1 cellular context compared by ENCODE assay signal in genomic region chr1:207752456-207753132, GRCh38.
TF ChIP-seq lines count a peak whose summit lies in the region.

No MANE protein-coding gene starts in this region.

TF ChIP-seq in K562, 482 proteins besides CTCF, POLR2A, EP300 and RAD21 (continued from another document and continues in another):
- TF ChIP-seq AFF1 (IDR thresholded peaks at IDR 0.05; ENCODE audit: low read depth in 1 of 2, partially characterized antibody in 2 of 2) (no peak), FOS (IDR thresholded peaks at IDR 0.05; ENCODE audit: extremely low read depth, insufficient read length) (no peak), ARID3B (CRISPR knock-in tag; IDR thresholded peaks at IDR 0.05; ENCODE audit: borderline replicate concordance) (no peak), DDX20 (tag; IDR thresholded peaks at IDR 0.05; ENCODE audit: low read depth) (no peak), ZNF717 (CRISPR knock-in tag; IDR thresholded peaks at IDR 0.05) (no peak), RAD51 (IDR thresholded peaks at IDR 0.05; ENCODE audit: borderline replicate concordance, low read depth) (no peak), ZNF274 (IDR thresholded peaks at IDR 0.05; ENCODE audit: borderline replicate concordance, low read depth, low read length) (no peak), CEBPZ (IDR thresholded peaks at IDR 0.05; ENCODE audit: borderline replicate concordance, low read depth, low read length) (no peak), TOE1 (IDR thresholded peaks at IDR 0.05; ENCODE audit: borderline replicate concordance) (no peak), TOE1 (CRISPR knock-in tag; IDR thresholded peaks at IDR 0.05; ENCODE audit: borderline replicate concordance, low read depth) (peak; percentile 83; the same call in 1 of the 2 replicates), ZMIZ1 (IDR thresholded peaks at IDR 0.05; ENCODE audit: low read depth in 2 of 2, low read length in 2 of 2) (no peak), TEAD2 (tag; IDR thresholded peaks at IDR 0.05) (no peak), ZNF561 (CRISPR knock-in tag; conservative IDR thresholded peaks at IDR 0.05) (no peak), ZNF280A (IDR thresholded peaks at IDR 0.05; ENCODE audit: low read depth, partially characterized antibody) (no peak), ZFP30 (CRISPR knock-in tag; IDR thresholded peaks at IDR 0.05; ENCODE audit: borderline replicate concordance) (no peak), BDP1 (IDR thresholded peaks at IDR 0.05; ENCODE audit: insufficient read depth, insufficient read length) (no peak), ZNF740 (CRISPR knock-in tag; IDR thresholded peaks at IDR 0.05) (no peak), ZNF740 (tag; IDR thresholded peaks at IDR 0.05) (no peak), BRD9 (IDR thresholded peaks at IDR 0.05; ENCODE audit: low read depth, partially characterized antibody) (no peak), TFAP4 (CRISPR knock-in tag; IDR thresholded peaks at IDR 0.05; ENCODE audit: borderline replicate concordance) (peak; percentile 7; the same call in 1 of the 2 replicates), MYBL2 (IDR thresholded peaks at IDR 0.05; ENCODE audit: low read depth) (no peak), MYBL2 (CRISPR knock-in tag; IDR thresholded peaks at IDR 0.05; ENCODE audit: borderline replicate concordance) (no peak), HOXB6 (CRISPR knock-in tag; IDR thresholded peaks at IDR 0.05; ENCODE audit: borderline replicate concordance) (no peak), LCOR (CRISPR knock-in tag; IDR thresholded peaks at IDR 0.05) (no peak), ZNF143 (CRISPR knock-in tag; IDR thresholded peaks at IDR 0.05) (0 out of 2 replicates have a peak, but pooled peaks have one; percentile 9), ZNF586 (CRISPR knock-in tag; conservative IDR thresholded peaks at IDR 0.05) (no peak), NCOA6 (IDR thresholded peaks at IDR 0.05) (no peak), ZNF253 (CRISPR knock-in tag; conservative IDR thresholded peaks at IDR 0.05) (no peak), GATAD2B (IDR thresholded peaks at IDR 0.05; ENCODE audit: borderline replicate concordance) (no peak), ZNF780A (CRISPR knock-in tag; IDR thresholded peaks at IDR 0.05) (no peak), E2F4 (CRISPR knock-in tag; IDR thresholded peaks at IDR 0.05; ENCODE audit: low read depth) (peak; percentile 75; the same call in 1 of the 2 replicates), CXXC5 (CRISPR knock-in tag; IDR thresholded peaks at IDR 0.05) (no peak), PHB (CRISPR knock-in tag; IDR thresholded peaks at IDR 0.05) (no peak), TRIM24 (IDR thresholded peaks at IDR 0.05) (no peak), SLC30A9 (CRISPR knock-in tag; IDR thresholded peaks at IDR 0.05) (no peak), FOSL1 (tag; conservative IDR thresholded peaks at IDR 0.05) (no peak), XRCC5 (IDR thresholded peaks at IDR 0.05; ENCODE audit: low read depth, low read length) (no peak), ZNF280B (CRISPR knock-in tag; IDR thresholded peaks at IDR 0.05) (no peak)
